Comparison of ENCODE assay signal across 18 cellular contexts in the genomic region with DNA sequence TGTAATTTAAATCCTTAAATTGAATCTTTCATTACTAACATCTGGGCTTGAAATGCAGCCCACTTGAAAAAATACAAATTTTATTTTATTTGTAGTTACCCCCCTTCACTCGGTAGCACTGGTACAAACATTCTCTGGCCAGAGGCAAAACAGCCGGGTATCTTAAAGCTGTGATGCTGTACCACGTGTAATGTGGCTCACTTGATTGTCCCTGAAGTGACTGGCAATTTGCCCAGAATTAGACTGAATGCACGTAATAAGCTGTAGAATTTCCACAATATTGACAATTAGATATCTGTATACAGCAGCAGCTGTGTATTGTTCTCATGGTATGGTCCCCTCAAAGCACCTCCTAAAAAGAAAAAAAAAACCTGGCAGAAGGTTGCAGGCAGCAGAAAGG.
DNase-seq lines count a peak whose midpoint lies in the region; ATAC-seq and TF ChIP-seq lines count a peak whose summit lies in the region.
"Had no signal": no experiment of that assay in that cellular context is flagged by ENCODE, and none has a peak within 500 bp of the region (broad histone marks: within the 10 kb centered on the region; RNA-seq: fewer than 3 reads in every experiment).

No MANE protein-coding gene starts in this region.

- intact Hi-C loops in posterior vena cava (cut with DNase I) = no loop called here

- no peak for ATAC-seq in GM19463 (IDR thresholded peaks at IDR 0.05; ENCODE audit: unreplicated experiment)
- ATAC-seq: sciatic nerve, WTC11 had no signal

- in situ Hi-C loops in SK-MEL-5 (cut with HindIII; ENCODE audit: low pct_unique_long_range_greater_than_20kb, low sequenced_read_pairs) = no loop called here

- peak; percentile 1 for DNase-seq in NCI-H345 (lab: John Stamatoyannopoulos, UW)
- DNase-seq in NCI-H345 treated with DMSO at 0.1 percent for 48 hours (lab: John Stamatoyannopoulos, UW; ENCODE audit: unreplicated experiment) = no peak
- DNase-seq in NCI-H146 treated with DMSO at 0.1 percent for 48 hours (lab: John Stamatoyannopoulos, UW; ENCODE audit: unreplicated experiment) = peak; percentile 82
- peak; percentile 22 for DNase-seq in SK-MEL-5 (ENCODE audit: low read depth, low spot score)
- DNase-seq in foreskin melanocyte = peak; percentile 75
- DNase-seq in posterior vena cava (ENCODE audit: low spot score) = no peak
- DNase-seq in GM20000 (ENCODE audit: low spot score) = no peak
- DNase-seq: DND-41; effector CD4-positive, alpha-beta T cell; heart right ventricle; NCI-H1436; NK-92 treated with Interleukin-12 subunit alpha and Interleukin-12 subunit beta, amount 100 ng/mL, for 24 hours; stimulated activated naive CD4-positive, alpha-beta T cell treated with Interleukin-2 at 50 U/mL for 16 hours; T-helper 1 cell; trophoblast cell had no signal

- TF ChIP-seq CTCF in GM20000 (IDR thresholded peaks at IDR 0.05; ENCODE audit: extremely low read depth, missing control alignments) = no peak

Comparison
In these comparisons a context has a peak if more than half of its experiments do, and no peak if none do; other contexts are left out.
1. DNase-seq: peak in NCI-H345 (single experiment), NCI-H146 treated with DMSO at 0.1 percent for 48 hours (single experiment), SK-MEL-5 (single experiment) and foreskin melanocyte (single experiment); none in NCI-H345 treated with DMSO at 0.1 percent for 48 hours (single experiment), posterior vena cava (single experiment) and GM20000 (single experiment).